In genomic region chr12:26938660-26939185, GRCh38 we compare ENCODE assay signal across 8 cellular contexts. TPM values are rescaled to one million over a fixed set of nuclear protein-coding genes. Genes with fewer than 3 reads are reported as not detected.
DNase-seq lines count a peak whose midpoint lies in the region; ATAC-seq, FAIRE-seq and TF ChIP-seq lines count a peak whose summit lies in the region.

No MANE protein-coding gene starts in this region.

- no peaks in the 10 kb centered on the region for H3K9me3 ChIP-seq in endothelial cell of umbilical vein (replicated peaks; ENCODE audit: control insufficient read depth, insufficient read depth, low read length)

- peak overlapping the region; percentile 86 for H3K9ac ChIP-seq in endothelial cell of umbilical vein (replicated peaks; ENCODE audit: extremely low read depth, insufficient read depth, low read length)

- H3K27ac ChIP-seq in endothelial cell of umbilical vein (ENCODE audit: insufficient read depth, low read depth, low read length): peak overlapping the region; percentile 82

- peaks cover 49% of the 10 kb centered on the region for H3K4me1 ChIP-seq in endothelial cell of umbilical vein (ENCODE audit: control insufficient read depth, extremely low read depth, insufficient read depth, low read length)

- intact Hi-C loops in endothelial cell of umbilical vein (cut with micrococcal nuclease): loop anchor here (1.0 to 10.0 kb wide), 4 partner anchors 76 to 764 kb away; partner anchors contain the start of gene TM7SF3
- intact Hi-C loops in natural killer cell (cut with micrococcal nuclease): loop anchor here (1.0 kb wide), 4 partner anchors 34 to 306 kb away; partner anchors contain the start of genes STK38L and TM7SF3

- CTCF ChIA-PET in BJ (lab: Yijun Ruan, JAX) (interaction anchor here (1.0 kb wide), 1 partner anchor 77 kb away, joined by 4 read pairs; no protein-coding TSS in a partner anchor), T-cell (lab: Charles Lee) (interaction anchor here in 1 of 2 donors (0.6 to 1.0 kb wide), 2 partner anchors 33 to 77 kb away, joined by 3 read pairs; no protein-coding TSS in a partner anchor), endothelial cell of umbilical vein (lab: Charles Lee) (interaction anchor here (1.0 to 1.7 kb wide), 2 partner anchors 352 to 367 kb away, joined by 3 to 6 read pairs; no protein-coding TSS in a partner anchor)

- DNase-seq in BJ (ENCODE audit: low read depth) (no peak), T-cell (peak in 10 of 34 experiments; percentile 2 to 22 (median 10)), endothelial cell of umbilical vein (ENCODE audit: low read depth, low spot score) (no peak), natural killer cell (no peak), GM19239 (ENCODE audit: insufficient read length, low spot score) (no peak), NCI-H524 treated with DMSO at 0.1 percent for 48 hours (lab: John Stamatoyannopoulos, UW) (no peak)

- POLR2A ChIA-PET in BJ (lab: Charles Lee): interaction anchor here (0.6 kb wide), 1 partner anchor 145 kb away, joined by 4 read pairs; no protein-coding TSS in a partner anchor
- POLR2A ChIA-PET in T-cell (lab: Charles Lee): interaction anchor here (0.6 to 0.8 kb wide), 2 partner anchors 13 to 84 kb away, joined by 3 to 12 read pairs; partner anchors contain the start of gene MED21 (in 1 of the 2)
- POLR2A ChIA-PET in endothelial cell of umbilical vein (lab: Charles Lee): interaction anchor here (1.0 kb wide), 1 partner anchor 81 kb away, joined by 3 read pairs; no protein-coding TSS in a partner anchor

- H3K9me3 Mint-ChIP-seq in T-cell (no peaks in the 10 kb centered on the region), natural killer cell (no peaks in the 10 kb centered on the region)

- ATAC-seq in GM19372 (IDR thresholded peaks at IDR 0.05; ENCODE audit: low read depth, unreplicated experiment) (peak; percentile 18), HG03432 (IDR thresholded peaks at IDR 0.05; ENCODE audit: unreplicated experiment) (peak; percentile 15), T-cell (replicated peaks in 1 of 4) (peak; percentile 4 to 19 (median 6)), natural killer cell (peak; percentile 8 to 20 (median 18))

- no peak for TF ChIP-seq POLR2A in endothelial cell of umbilical vein (IDR thresholded peaks at IDR 0.05; ENCODE audit: low read depth, low read length)

- peak overlapping the region; percentile 98 to 99 for H3K27ac Mint-ChIP-seq in T-cell
- H3K27ac Mint-ChIP-seq in natural killer cell: peak overlapping the region; percentile 93 to 94

- H3K4me3 ChIP-seq in BJ (ENCODE audit: low read depth, low read length): peak overlapping the region; percentile 88
- H3K4me3 ChIP-seq in endothelial cell of umbilical vein (replicated peaks in 1 of 3; ENCODE audit: insufficient read depth in 1 of 3, low read depth in 1 of 3, low read length in 3 of 3): peak overlapping the region; percentile 49 to 94 (median 88)

- H3K4me2 ChIP-seq in endothelial cell of umbilical vein (ENCODE audit: insufficient read depth, low read length): peak overlapping the region; percentile 90

- H3K9me1 ChIP-seq in endothelial cell of umbilical vein (replicated peaks; ENCODE audit: control insufficient read depth, extremely low read depth, insufficient read depth, low read length): no peaks in the 10 kb centered on the region

- peak overlapping the region; percentile 91 to 98 (median 95) for H3K4me3 Mint-ChIP-seq in T-cell
- peak overlapping the region; percentile 96 for H3K4me3 Mint-ChIP-seq in natural killer cell

- dilution Hi-C loops in endothelial cell of umbilical vein (cut with MboI; ENCODE audit: extremely low pct_ligation_motif_present, low sequenced_read_pairs): no loop called here

- H3K27me3 Mint-ChIP-seq in T-cell (no peaks in the 10 kb centered on the region), natural killer cell (ENCODE audit: low read depth in 2 of 2) (no peaks in the 10 kb centered on the region)

- H3K36me3 Mint-ChIP-seq in T-cell: peaks cover 2% of the 10 kb centered on the region
- no peaks in the 10 kb centered on the region for H3K36me3 Mint-ChIP-seq in natural killer cell

- FAIRE-seq in endothelial cell of umbilical vein (lab: Jason Lieb, UNC) (no peak), GM19239 (lab: Jason Lieb, UNC) (no peak)

- peaks cover 84% of the 10 kb centered on the region for H3K79me2 ChIP-seq in endothelial cell of umbilical vein (ENCODE audit: control insufficient read depth, insufficient read depth, low read length)

- H3K27me3 ChIP-seq in BJ (ENCODE audit: control insufficient read depth, insufficient read depth, low read length) (no peaks in the 10 kb centered on the region), endothelial cell of umbilical vein (ENCODE audit: control insufficient read depth in 2 of 2, insufficient read depth in 2 of 2, low read length in 2 of 2) (no peaks in the 10 kb centered on the region)

- TF ChIP-seq CTCF in BJ (IDR thresholded peaks at IDR 0.05; ENCODE audit: insufficient read depth, low read depth, low read length) (no peak), endothelial cell of umbilical vein (IDR thresholded peaks at IDR 0.05; ENCODE audit: extremely low read depth in 1 of 2, insufficient read depth in 1 of 2, low read depth in 1 of 2, low read length in 2 of 2) (no peak), natural killer cell (IDR thresholded peaks at IDR 0.05) (no peak)

- no TSS peak for BruUV-seq in endothelial cell of umbilical vein (replicated peaks; lab: Mats Ljungman, UMichigan)

- peak overlapping the region; percentile 55 for H2AFZ ChIP-seq in endothelial cell of umbilical vein (ENCODE audit: low read depth, low read length)

- no peaks in the 10 kb centered on the region for H3K36me3 ChIP-seq in BJ (ENCODE audit: control insufficient read depth, insufficient read depth, low read length)
- H3K36me3 ChIP-seq in endothelial cell of umbilical vein (ENCODE audit: control insufficient read depth in 2 of 2, extremely low read depth in 1 of 2, insufficient read depth in 2 of 2, low read length in 2 of 2): no peaks in the 10 kb centered on the region

- H4K20me1 ChIP-seq in endothelial cell of umbilical vein (replicated peaks; ENCODE audit: control insufficient read depth, extremely low read depth, insufficient read depth, low read length): no peaks in the 10 kb centered on the region

- H3K4me1 Mint-ChIP-seq in T-cell: peaks cover 71 to 86% (median 73%) of the 10 kb centered on the region in 3 donors
- H3K4me1 Mint-ChIP-seq in natural killer cell: peaks cover 79 to 82% of the 10 kb centered on the region in 2 donors

TF ChIP-seq in endothelial cell of umbilical vein, 7 proteins besides CTCF, POLR2A, EP300 and RAD21:
- TF ChIP-seq JUN (IDR thresholded peaks at IDR 0.05; ENCODE audit: borderline replicate concordance, insufficient read depth, insufficient read length, low read depth) (no peak), MAX (IDR thresholded peaks at IDR 0.05; ENCODE audit: insufficient read depth, insufficient read length) (no peak), POLR2AphosphoS5 (IDR thresholded peaks at IDR 0.05; ENCODE audit: insufficient read depth, low read depth, low read length) (no peak), EZH2 (IDR thresholded peaks at IDR 0.05; ENCODE audit: borderline replicate concordance, low read depth, low read length, severe bottlenecking) (no peak), MYC (IDR thresholded peaks at IDR 0.05; ENCODE audit: low read depth, low read length) (no peak), GATA2 (IDR thresholded peaks at IDR 0.05; ENCODE audit: insufficient read depth, insufficient read length, low read depth, low read length) (no peak), FOS (IDR thresholded peaks at IDR 0.05; ENCODE audit: borderline replicate concordance, insufficient read depth, low read length) (no peak)

RNA-seq across cellular contexts. Expression of gene FGFR1OP2, which starts 0.5 kb away (rescaled TPM):
- polyA plus RNA-seq in BJ (2011; rRNA removed) (16.1 and 36.3 TPM in 2 replicates), endothelial cell of umbilical vein (17.0 and 22.7 TPM in 2 replicates)
- 12.1 and 12.5 TPM in 2 replicates for polyA minus RNA-seq in BJ (2011; rRNA and poly(A)+ RNA removed)
- total RNA-seq in T-cell (10 to 100 TPM; 51.7 to 83.6 (median 71.3) TPM), endothelial cell of umbilical vein (47.3 and 49.3 TPM in 2 replicates), natural killer cell (10 to 100 TPM; 43.3 to 59.9 (median 45.3) TPM)
- polyA plus RNA-seq in endothelial cell of umbilical vein (2011; cell fraction: cytosol; rRNA removed): 26.9 and 28.7 TPM in 2 replicates
- 24.4 and 36.9 TPM in 2 replicates for polyA plus RNA-seq in endothelial cell of umbilical vein (2011; cell fraction: nucleus; rRNA removed)
- polyA plus RNA-seq in endothelial cell of umbilical vein (2012): 49.4 and 57.1 TPM in 2 replicates
- polyA minus RNA-seq in endothelial cell of umbilical vein: 20.4 and 27.1 TPM in 2 replicates
- polyA minus RNA-seq in endothelial cell of umbilical vein (2011; cell fraction: cytosol; rRNA and poly(A)+ RNA removed): 19.2 TPM
- 21.4 and 22.9 TPM in 2 replicates for polyA minus RNA-seq in endothelial cell of umbilical vein (2011; cell fraction: nucleus; rRNA and poly(A)+ RNA removed)

RNA-seq across cellular contexts. Expression of gene INTS13, which starts 0.9 kb away (rescaled TPM):
- polyA plus RNA-seq in BJ (2011; rRNA removed) (11.4 and 25.9 TPM in 2 replicates), endothelial cell of umbilical vein (6.1 and 8.7 TPM in 2 replicates)
- polyA minus RNA-seq in BJ (2011; rRNA and poly(A)+ RNA removed): 37.0 and 81.4 TPM in 2 replicates
- total RNA-seq in T-cell (10 to 100 TPM; 19.7 to 26.0 (median 23.9) TPM), endothelial cell of umbilical vein (25.5 and 35.9 TPM in 2 replicates), natural killer cell (10 to 100 TPM; 17.5 to 20.8 (median 19.8) TPM)
- polyA plus RNA-seq in endothelial cell of umbilical vein (2011; cell fraction: cytosol; rRNA removed): 15.5 and 17.7 TPM in 2 replicates
- polyA plus RNA-seq in endothelial cell of umbilical vein (2011; cell fraction: nucleus; rRNA removed): 13.8 and 21.8 TPM in 2 replicates
- 28.0 and 53.0 TPM in 2 replicates for polyA plus RNA-seq in endothelial cell of umbilical vein (2012)
- polyA minus RNA-seq in endothelial cell of umbilical vein: 14.1 and 24.5 TPM in 2 replicates
- 70.4 TPM for polyA minus RNA-seq in endothelial cell of umbilical vein (2011; cell fraction: cytosol; rRNA and poly(A)+ RNA removed)
- polyA minus RNA-seq in endothelial cell of umbilical vein (2011; cell fraction: nucleus; rRNA and poly(A)+ RNA removed): 18.6 and 36.6 TPM in 2 replicates
